Comparison of ENCODE assay signal across 28 cellular contexts in the genomic region with DNA sequence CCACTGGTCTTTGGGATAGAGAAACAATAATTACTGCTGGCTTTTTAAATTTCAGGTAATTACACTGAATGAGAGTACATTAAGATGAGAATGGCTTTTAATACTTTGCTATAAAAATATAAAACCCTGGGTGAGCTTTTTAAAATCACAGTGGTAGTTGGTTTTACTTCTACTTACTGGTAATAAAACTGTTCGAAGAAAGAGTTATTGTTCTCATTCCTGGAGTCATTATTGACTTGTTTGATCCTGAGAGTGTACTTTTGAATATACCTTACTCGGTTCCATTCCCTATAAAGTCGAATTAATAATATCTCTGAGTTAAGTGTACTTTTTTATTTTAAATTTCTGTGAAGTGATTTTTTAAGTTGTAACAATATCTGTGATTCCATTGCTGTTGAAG. TPM values are rescaled to one million over a fixed set of nuclear protein-coding genes. Genes with fewer than 3 reads are reported as not detected.
"Had no signal": no experiment of that assay in that cellular context is flagged by ENCODE, and none has a peak within 500 bp of the region (broad histone marks: within the 10 kb centered on the region; RNA-seq: fewer than 3 reads in every experiment).

No MANE protein-coding gene starts in this region.

- H3K27ac ChIP-seq: ascending aorta, breast epithelium, cardiac muscle cell, coronary artery, dorsolateral prefrontal cortex had no signal

- H3K9me3 ChIP-seq: ascending aorta, breast epithelium had no signal

- H3K4me3 ChIP-seq: ascending aorta, breast epithelium, cardiac muscle cell, coronary artery, dorsolateral prefrontal cortex had no signal

- DNase-seq: activated CD4-positive, alpha-beta memory T cell treated with anti-CD3 and anti-CD28 coated beads for 36 hours; activated CD4-positive, alpha-beta T cell treated with anti-CD3 and anti-CD28 coated beads for 36 hours; activated CD4-positive, alpha-beta T cell treated with anti-CD3 and anti-CD28 coated beads, Interleukin-2, amount 10 ng/mL, durations not matched to agents 24 days and 14 days; activated CD4-positive, CD25-positive, alpha-beta regulatory T cell; activated CD4-positive, CD25-positive, alpha-beta regulatory T cell treated with anti-CD3 and anti-CD28 coated beads, Interleukin-2, amount 50 U/mL, for 72 hours; activated CD8-positive, alpha-beta memory T cell treated with anti-CD3 and anti-CD28 coated beads, Interleukin-2, amount 50 U/mL, for 48 hours; activated gamma-delta T cell; activated naive CD4-positive, alpha-beta T cell; activated naive CD4-positive, alpha-beta T cell treated with anti-CD3 and anti-CD28 coated beads, Interleukin-2, amount 10 ng/mL, durations not matched to agents 7 days and 5 days; activated naive CD8-positive, alpha-beta T cell treated with anti-CD3 and anti-CD28 coated beads, Interleukin-2, amount 10 ng/mL, durations not matched to agents 7 days and 5 days; activated T-cell treated with anti-CD3 and anti-CD28 coated beads for 4 hours; activated T-cell treated with anti-CD3 and anti-CD28 coated beads, Interleukin-2, amount 50 U/mL, for 24 hours; activated T-cell treated with anti-CD3 and anti-CD28 coated beads, Interleukin-2, amount 50 U/mL, for 72 hours; dorsolateral prefrontal cortex; effector memory CD4-positive, alpha-beta T cell; endodermal cell; foreskin fibroblast; head of caudate nucleus; T-helper 1 cell; T-helper 17 cell; T1000 had no signal

- H3K27me3 ChIP-seq: ascending aorta, breast epithelium, cardiac muscle cell, dorsolateral prefrontal cortex had no signal

- ATAC-seq: activated CD4-positive, alpha-beta T cell treated with anti-CD3 and anti-CD28 coated beads for 36 hours; activated naive CD4-positive, alpha-beta T cell treated with anti-CD3 and anti-CD28 coated beads, Interleukin-2, amount 50 U/mL, for 72 hours; activated T-cell treated with anti-CD3 and anti-CD28 coated beads, Interleukin-2, amount 50 U/mL, for 72 hours; esophagus mucosa; T-helper 17 cell had no signal

- FAIRE-seq: frontal cortex had no signal

- H3K4me1 ChIP-seq: ascending aorta, breast epithelium had no signal

- H3K36me3 ChIP-seq: ascending aorta, breast epithelium, cardiac muscle cell had no signal

RNA-seq across cellular contexts. Expression of gene MELK, which starts 21.5 kb away (rescaled TPM):
- total RNA-seq: ascending aorta had no signal
